In the genomic region with DNA sequence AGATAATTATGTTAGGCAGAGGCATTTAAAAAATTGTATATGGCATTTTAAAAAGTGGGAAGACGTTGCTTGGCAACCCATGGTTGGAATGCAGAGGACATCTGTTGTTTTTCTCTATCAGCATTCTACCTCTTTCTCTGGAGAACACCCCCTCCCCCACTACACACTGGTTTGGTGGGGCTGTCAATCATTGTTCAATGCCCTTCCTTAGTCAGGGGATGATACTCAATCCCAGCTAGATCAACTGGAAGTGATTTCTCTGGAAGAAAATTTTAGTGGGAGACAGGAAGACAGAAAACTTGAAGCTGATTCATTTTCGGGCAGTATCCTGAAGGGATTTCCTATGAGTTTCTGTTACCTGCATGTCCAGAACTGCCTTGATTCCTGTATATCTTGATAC, we compare ENCODE assay signal across 1 cellular context.
TF ChIP-seq lines count a peak whose summit lies in the region.

No MANE protein-coding gene starts in this region.

TF ChIP-seq in GM23338, 12 proteins besides CTCF, POLR2A, EP300 and RAD21 (continued from another document):
- TF ChIP-seq, protein P1, sequence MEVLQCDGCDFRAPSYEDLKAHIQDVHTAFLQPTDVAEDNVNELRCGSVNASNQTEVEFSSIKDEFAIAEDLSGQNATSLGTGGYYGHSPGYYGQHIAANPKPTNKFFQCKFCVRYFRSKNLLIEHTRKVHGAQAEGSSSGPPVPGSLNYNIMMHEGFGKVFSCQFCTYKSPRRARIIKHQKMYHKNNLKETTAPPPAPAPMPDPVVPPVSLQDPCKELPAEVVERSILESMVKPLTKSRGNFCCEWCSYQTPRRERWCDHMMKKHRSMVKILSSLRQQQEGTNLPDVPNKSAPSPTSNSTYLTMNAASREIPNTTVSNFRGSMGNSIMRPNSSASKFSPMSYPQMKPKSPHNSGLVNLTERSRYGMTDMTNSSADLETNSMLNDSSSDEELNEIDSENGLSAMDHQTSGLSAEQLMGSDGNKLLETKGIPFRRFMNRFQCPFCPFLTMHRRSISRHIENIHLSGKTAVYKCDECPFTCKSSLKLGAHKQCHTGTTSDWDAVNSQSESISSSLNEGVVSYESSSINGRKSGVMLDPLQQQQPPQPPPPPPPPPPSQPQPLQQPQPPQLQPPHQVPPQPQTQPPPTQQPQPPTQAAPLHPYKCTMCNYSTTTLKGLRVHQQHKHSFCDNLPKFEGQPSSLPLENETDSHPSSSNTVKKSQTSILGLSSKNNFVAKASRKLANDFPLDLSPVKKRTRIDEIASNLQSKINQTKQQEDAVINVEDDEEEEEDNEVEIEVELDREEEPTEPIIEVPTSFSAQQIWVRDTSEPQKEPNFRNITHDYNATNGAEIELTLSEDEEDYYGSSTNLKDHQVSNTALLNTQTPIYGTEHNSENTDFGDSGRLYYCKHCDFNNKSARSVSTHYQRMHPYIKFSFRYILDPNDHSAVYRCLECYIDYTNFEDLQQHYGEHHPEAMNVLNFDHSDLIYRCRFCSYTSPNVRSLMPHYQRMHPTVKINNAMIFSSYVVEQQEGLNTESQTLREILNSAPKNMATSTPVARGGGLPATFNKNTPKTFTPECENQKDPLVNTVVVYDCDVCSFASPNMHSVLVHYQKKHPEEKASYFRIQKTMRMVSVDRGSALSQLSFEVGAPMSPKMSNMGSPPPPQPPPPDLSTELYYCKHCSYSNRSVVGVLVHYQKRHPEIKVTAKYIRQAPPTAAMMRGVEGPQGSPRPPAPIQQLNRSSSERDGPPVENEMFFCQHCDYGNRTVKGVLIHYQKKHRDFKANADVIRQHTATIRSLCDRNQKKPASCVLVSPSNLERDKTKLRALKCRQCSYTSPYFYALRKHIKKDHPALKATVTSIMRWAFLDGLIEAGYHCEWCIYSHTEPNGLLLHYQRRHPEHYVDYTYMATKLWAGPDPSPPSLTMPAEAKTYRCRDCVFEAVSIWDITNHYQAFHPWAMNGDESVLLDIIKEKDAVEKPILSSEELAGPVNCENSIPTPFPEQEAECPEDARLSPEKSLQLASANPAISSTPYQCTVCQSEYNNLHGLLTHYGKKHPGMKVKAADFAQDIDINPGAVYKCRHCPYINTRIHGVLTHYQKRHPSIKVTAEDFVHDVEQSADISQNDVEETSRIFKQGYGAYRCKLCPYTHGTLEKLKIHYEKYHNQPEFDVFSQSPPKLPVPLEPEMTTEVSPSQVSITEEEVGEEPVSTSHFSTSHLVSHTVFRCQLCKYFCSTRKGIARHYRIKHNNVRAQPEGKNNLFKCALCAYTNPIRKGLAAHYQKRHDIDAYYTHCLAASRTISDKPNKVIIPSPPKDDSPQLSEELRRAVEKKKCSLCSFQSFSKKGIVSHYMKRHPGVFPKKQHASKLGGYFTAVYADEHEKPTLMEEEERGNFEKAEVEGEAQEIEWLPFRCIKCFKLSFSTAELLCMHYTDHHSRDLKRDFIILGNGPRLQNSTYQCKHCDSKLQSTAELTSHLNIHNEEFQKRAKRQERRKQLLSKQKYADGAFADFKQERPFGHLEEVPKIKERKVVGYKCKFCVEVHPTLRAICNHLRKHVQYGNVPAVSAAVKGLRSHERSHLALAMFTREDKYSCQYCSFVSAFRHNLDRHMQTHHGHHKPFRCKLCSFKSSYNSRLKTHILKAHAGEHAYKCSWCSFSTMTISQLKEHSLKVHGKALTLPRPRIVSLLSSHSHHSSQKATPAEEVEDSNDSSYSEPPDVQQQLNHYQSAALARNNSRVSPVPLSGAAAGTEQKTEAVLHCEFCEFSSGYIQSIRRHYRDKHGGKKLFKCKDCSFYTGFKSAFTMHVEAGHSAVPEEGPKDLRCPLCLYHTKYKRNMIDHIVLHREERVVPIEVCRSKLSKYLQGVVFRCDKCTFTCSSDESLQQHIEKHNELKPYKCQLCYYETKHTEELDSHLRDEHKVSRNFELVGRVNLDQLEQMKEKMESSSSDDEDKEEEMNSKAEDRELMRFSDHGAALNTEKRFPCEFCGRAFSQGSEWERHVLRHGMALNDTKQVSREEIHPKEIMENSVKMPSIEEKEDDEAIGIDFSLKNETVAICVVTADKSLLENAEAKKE (CRISPR knock-in tag; IDR thresholded peaks at IDR 0.05) = no peak
- TF ChIP-seq POLR2AphosphoS5 (IDR thresholded peaks at IDR 0.05; ENCODE audit: low read depth) = no peak
- TF ChIP-seq, protein P2, sequence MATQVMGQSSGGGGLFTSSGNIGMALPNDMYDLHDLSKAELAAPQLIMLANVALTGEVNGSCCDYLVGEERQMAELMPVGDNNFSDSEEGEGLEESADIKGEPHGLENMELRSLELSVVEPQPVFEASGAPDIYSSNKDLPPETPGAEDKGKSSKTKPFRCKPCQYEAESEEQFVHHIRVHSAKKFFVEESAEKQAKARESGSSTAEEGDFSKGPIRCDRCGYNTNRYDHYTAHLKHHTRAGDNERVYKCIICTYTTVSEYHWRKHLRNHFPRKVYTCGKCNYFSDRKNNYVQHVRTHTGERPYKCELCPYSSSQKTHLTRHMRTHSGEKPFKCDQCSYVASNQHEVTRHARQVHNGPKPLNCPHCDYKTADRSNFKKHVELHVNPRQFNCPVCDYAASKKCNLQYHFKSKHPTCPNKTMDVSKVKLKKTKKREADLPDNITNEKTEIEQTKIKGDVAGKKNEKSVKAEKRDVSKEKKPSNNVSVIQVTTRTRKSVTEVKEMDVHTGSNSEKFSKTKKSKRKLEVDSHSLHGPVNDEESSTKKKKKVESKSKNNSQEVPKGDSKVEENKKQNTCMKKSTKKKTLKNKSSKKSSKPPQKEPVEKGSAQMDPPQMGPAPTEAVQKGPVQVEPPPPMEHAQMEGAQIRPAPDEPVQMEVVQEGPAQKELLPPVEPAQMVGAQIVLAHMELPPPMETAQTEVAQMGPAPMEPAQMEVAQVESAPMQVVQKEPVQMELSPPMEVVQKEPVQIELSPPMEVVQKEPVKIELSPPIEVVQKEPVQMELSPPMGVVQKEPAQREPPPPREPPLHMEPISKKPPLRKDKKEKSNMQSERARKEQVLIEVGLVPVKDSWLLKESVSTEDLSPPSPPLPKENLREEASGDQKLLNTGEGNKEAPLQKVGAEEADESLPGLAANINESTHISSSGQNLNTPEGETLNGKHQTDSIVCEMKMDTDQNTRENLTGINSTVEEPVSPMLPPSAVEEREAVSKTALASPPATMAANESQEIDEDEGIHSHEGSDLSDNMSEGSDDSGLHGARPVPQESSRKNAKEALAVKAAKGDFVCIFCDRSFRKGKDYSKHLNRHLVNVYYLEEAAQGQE (IDR thresholded peaks at IDR 0.05; ENCODE audit: unreplicated experiment) = no peak
- TF ChIP-seq, protein P3, sequence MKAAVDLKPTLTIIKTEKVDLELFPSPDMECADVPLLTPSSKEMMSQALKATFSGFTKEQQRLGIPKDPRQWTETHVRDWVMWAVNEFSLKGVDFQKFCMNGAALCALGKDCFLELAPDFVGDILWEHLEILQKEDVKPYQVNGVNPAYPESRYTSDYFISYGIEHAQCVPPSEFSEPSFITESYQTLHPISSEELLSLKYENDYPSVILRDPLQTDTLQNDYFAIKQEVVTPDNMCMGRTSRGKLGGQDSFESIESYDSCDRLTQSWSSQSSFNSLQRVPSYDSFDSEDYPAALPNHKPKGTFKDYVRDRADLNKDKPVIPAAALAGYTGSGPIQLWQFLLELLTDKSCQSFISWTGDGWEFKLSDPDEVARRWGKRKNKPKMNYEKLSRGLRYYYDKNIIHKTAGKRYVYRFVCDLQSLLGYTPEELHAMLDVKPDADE (IDR thresholded peaks at IDR 0.05) = no peak
- TF ChIP-seq NANOG (IDR thresholded peaks at IDR 0.05; ENCODE audit: borderline replicate concordance) = no peak
- no peak for TF ChIP-seq CREB1 (CRISPR knock-in tag; IDR thresholded peaks at IDR 0.05; ENCODE audit: low read depth)
- no peak for TF ChIP-seq ZNF331 (CRISPR knock-in tag; IDR thresholded peaks at IDR 0.05; ENCODE audit: low read depth)
- no peak for TF ChIP-seq EZH2phosphoT487 (IDR thresholded peaks at IDR 0.05; ENCODE audit: unreplicated experiment)
- no peak for TF ChIP-seq JUNB (IDR thresholded peaks at IDR 0.05; ENCODE audit: unreplicated experiment)
